ENCODE assay signal across 18 cellular contexts in genomic region chr2:80525152-80525551, GRCh38.
DNase-seq lines count a peak whose midpoint lies in the region; ATAC-seq, FAIRE-seq and TF ChIP-seq lines count a peak whose summit lies in the region.
"Had no signal": no experiment of that assay in that cellular context is flagged by ENCODE, and none has a peak within 500 bp of the region (broad histone marks: within the 10 kb centered on the region; RNA-seq: fewer than 3 reads in every experiment).

No MANE protein-coding gene starts in this region.

- intact Hi-C loops in psoas muscle (cut with DNase I), result no loop called here

- ATAC-seq in GM19351 (IDR thresholded peaks at IDR 0.05; ENCODE audit: unreplicated experiment), result peak; percentile 59
- peak; percentile 80 for ATAC-seq in HG02610 (IDR thresholded peaks at IDR 0.05; ENCODE audit: unreplicated experiment)
- peak; percentile 84 for ATAC-seq in HG03432 (IDR thresholded peaks at IDR 0.05; ENCODE audit: unreplicated experiment)
- no peak for ATAC-seq in psoas muscle
- ATAC-seq: activated CD8-positive, alpha-beta memory T cell treated with anti-CD3 and anti-CD28 coated beads, Interleukin-2, amount 10 ng/mL, durations not matched to agents 7 days and 5 days had no signal

- H3K27ac ChIP-seq in psoas muscle, result no peak overlapping the region
- H3K27ac ChIP-seq: testis had no signal

- no peaks in the 10 kb centered on the region for H3K27me3 ChIP-seq in psoas muscle (ENCODE audit: insufficient read depth in 3 of 3, low read length in 2 of 3)
- no peaks in the 10 kb centered on the region for H3K27me3 ChIP-seq in HAP-1 (ENCODE audit: low read depth)
- H3K27me3 ChIP-seq: testis had no signal

- no peak for FAIRE-seq in frontal cortex (lab: Jason Lieb, UNC)
- FAIRE-seq: G401.6 had no signal

- TF ChIP-seq CTCF in GM13976 (IDR thresholded peaks at IDR 0.05; ENCODE audit: borderline replicate concordance, control extremely low read depth, extremely low read depth, insufficient read depth, missing control alignments) (no peak), psoas muscle (IDR thresholded peaks at IDR 0.05) (no peak)

- in situ Hi-C loops in GM13976 (cut with MboI; ENCODE audit: low sequenced_read_pairs, unreplicated experiment) (no loop called here), HAP-1 (cut with MboI; ENCODE audit: low sequenced_read_pairs) (no loop called here)

- 70 to 82% (median 72%) methylated on average over 2 of the region's 2 CpGs for WGBS in psoas muscle, 3 donors

- H3K36me3 ChIP-seq in psoas muscle (ENCODE audit: insufficient read depth in 1 of 2, low read depth in 1 of 2) (no peaks in the 10 kb centered on the region), HAP-1 (replicated peaks) (no peaks in the 10 kb centered on the region)

- peak; percentile 23 for DNase-seq in GM13976 (ENCODE audit: low spot score)
- no peak for DNase-seq in psoas muscle
- DNase-seq in HAP-1 (ENCODE audit: low spot score in 2 of 2), result no peak
- no peak for DNase-seq in frontal cortex (ENCODE audit: low spot score in 2 of 2)
- no peak for DNase-seq in hypothalamus (lab: John Stamatoyannopoulos, UW)
- DNase-seq: ACHN; activated CD8-positive, alpha-beta memory T cell treated with anti-CD3 and anti-CD28 coated beads, Interleukin-2, amount 10 ng/mL, durations not matched to agents 7 days and 5 days; activated naive CD4-positive, alpha-beta T cell; COR-L47; IMR-90; NCI-H1092; NCI-H226; retina; testis had no signal

- H3K9me3 ChIP-seq in psoas muscle (no peaks in the 10 kb centered on the region), HAP-1 (no peaks in the 10 kb centered on the region)
- H3K9me3 ChIP-seq: testis had no signal

- no peaks in the 10 kb centered on the region for H3K4me1 ChIP-seq in psoas muscle
- no peaks in the 10 kb centered on the region for H3K4me1 ChIP-seq in HAP-1
- H3K4me1 ChIP-seq: testis had no signal

- H3K4me3 ChIP-seq in psoas muscle, result no peak overlapping the region
- H3K4me3 ChIP-seq in HAP-1, result no peak overlapping the region
- H3K4me3 ChIP-seq: testis had no signal

Comparison
In these comparisons a context has a peak if more than half of its experiments do, and no peak if none do; other contexts are left out.
1. ATAC-seq: peak in GM19351 (single experiment), HG02610 (single experiment) and HG03432 (single experiment); none in psoas muscle (0 of 4).